ENCODE assay signal across 6 cellular contexts in the genomic region with DNA sequence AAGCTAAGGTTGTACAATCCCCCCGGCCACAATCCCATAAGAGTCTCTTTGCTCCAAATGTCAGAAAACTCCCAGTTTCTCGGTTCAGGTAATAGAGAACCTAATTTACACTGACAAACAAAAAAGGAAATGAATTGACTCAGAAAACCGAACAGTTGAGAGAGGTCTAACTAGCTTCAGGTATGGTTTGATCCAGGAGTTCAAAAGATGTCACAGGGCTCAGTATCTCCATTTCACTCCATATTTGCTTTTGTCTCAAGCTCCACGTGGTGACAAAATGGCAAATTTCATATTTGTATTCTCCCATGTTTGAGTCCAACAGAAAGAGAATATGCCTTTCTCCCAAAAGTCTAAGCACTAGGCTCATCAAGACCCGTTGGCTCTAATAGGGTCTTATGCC.
"Had no signal": no experiment of that assay in that cellular context is flagged by ENCODE, and none has a peak within 500 bp of the region (broad histone marks: within the 10 kb centered on the region; RNA-seq: fewer than 3 reads in every experiment).

No MANE protein-coding gene starts in this region.

- DNase-seq: IMR-90, KBM-7, KG1 had no signal

- ATAC-seq: K562 had no signal

- H3K4me2 ChIP-seq: KMS-11 had no signal

- FAIRE-seq: K562 had no signal

- H3K4me3 ChIP-seq: K562 had no signal

- H3K9ac ChIP-seq: KMS-11 had no signal

- H3K27ac ChIP-seq: HL-60, KMS-11 had no signal
